8 cellular contexts compared by ENCODE assay signal in the genomic region with DNA sequence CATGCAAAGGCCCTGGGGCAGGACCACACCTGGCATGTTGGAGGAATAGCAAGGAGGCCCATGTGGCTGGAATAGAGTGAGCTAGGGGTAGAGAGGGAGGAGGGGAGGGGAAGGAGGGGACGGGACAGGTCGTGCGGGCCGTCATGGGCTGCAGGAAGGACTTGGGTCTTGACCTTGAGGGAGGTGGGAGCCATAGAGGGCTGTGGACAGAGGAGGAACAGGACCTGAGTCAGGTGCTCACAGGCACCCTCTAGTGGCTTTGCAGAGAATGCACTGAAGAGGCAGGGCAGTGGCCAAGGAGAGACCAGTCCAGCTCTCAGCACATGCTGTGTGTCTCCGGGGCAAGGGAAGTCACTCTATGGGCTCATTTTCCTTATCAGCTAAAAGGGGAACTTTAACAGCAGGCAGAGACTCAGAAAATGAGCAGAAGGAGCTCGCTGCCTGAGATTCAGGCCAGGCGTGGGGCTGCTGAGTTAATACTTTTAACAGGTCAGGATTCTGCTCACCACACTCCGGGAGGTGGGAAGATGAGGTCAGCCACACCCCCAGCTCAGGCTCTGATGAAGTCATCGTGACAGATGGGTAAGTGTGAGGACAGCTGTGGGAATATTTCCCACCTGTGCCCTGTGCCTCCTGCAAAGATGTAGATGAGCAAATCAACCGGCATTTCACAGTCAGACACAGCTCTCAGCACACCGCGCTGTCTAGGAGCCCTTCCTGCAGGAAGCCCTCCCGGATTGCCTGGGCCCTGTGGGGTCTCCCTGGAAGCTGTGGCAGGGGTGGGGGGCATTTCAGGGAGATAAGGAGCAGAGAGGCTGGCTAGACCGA. TPM values are rescaled to one million over a fixed set of nuclear protein-coding genes. Genes with fewer than 3 reads are reported as not detected.
DNase-seq lines count a peak whose midpoint lies in the region; ATAC-seq and TF ChIP-seq lines count a peak whose summit lies in the region.

No MANE protein-coding gene starts in this region.

- TF ChIP-seq RAD21 in Ishikawa (IDR thresholded peaks at IDR 0.05; ENCODE audit: low read depth), result peak; percentile 57

- WGBS in heart right ventricle, 2 donors, result 20 to 28% methylated on average over 14 of the region's 14 CpGs

- H3K4me3 ChIP-seq in heart right ventricle, result no peak overlapping the region

- H3K4me1 ChIP-seq in heart right ventricle, result peaks cover 7 to 52% (median 28%) of the 10 kb centered on the region in 9 donors

- no peaks in the 10 kb centered on the region for H3K27me3 Mint-ChIP-seq in activated naive CD8-positive, alpha-beta T cell treated with anti-CD3 and anti-CD28 coated beads for 36 hours

- ATAC-seq in heart right ventricle (peak; percentile 47 to 77 (median 64)), GM18867 (IDR thresholded peaks at IDR 0.05; ENCODE audit: unreplicated experiment) (no peak), HG02571 (IDR thresholded peaks at IDR 0.05; ENCODE audit: unreplicated experiment) (no peak)

- no peaks in the 10 kb centered on the region for H3K9me3 ChIP-seq in heart right ventricle

- no peaks in the 10 kb centered on the region for H3K36me3 Mint-ChIP-seq in activated naive CD8-positive, alpha-beta T cell treated with anti-CD3 and anti-CD28 coated beads for 36 hours

- peaks cover 13% of the 10 kb centered on the region for H3K4me1 Mint-ChIP-seq in activated naive CD8-positive, alpha-beta T cell treated with anti-CD3 and anti-CD28 coated beads for 36 hours

- TF ChIP-seq EP300 in Ishikawa (IDR thresholded peaks at IDR 0.05; ENCODE audit: borderline replicate concordance), result no peak

- no peaks in the 10 kb centered on the region for H3K36me3 ChIP-seq in heart right ventricle

- no peaks in the 10 kb centered on the region for H3K9me3 Mint-ChIP-seq in activated naive CD8-positive, alpha-beta T cell treated with anti-CD3 and anti-CD28 coated beads for 36 hours

- TF ChIP-seq CTCF in heart right ventricle (IDR thresholded peaks at IDR 0.05), result peak; percentile 51 to 91 (median 76)

- DNase-seq in DMS153 (lab: John Stamatoyannopoulos, UW) (peak; percentile 20), SIG-M5 (lab: John Stamatoyannopoulos, UW) (peak; percentile 35), heart right ventricle (peak; percentile 53 to 61), retina (peak; percentile 60)
- peak; percentile 55 for DNase-seq in activated naive CD8-positive, alpha-beta T cell treated with anti-CD3 and anti-CD28 coated beads for 36 hours

- peaks cover 0 to 5% (median 0%) of the 10 kb centered on the region in 7 donors for H3K27me3 ChIP-seq in heart right ventricle

- no peak overlapping the region for H3K27ac Mint-ChIP-seq in activated naive CD8-positive, alpha-beta T cell treated with anti-CD3 and anti-CD28 coated beads for 36 hours

- intact Hi-C loops in heart right ventricle (cut with DNase I), result loop anchor here in 1 of 10 donors (10.0 kb wide), 1 partner anchor 49 kb away; no protein-coding TSS in a partner anchor

- H3K4me3 Mint-ChIP-seq in activated naive CD8-positive, alpha-beta T cell treated with anti-CD3 and anti-CD28 coated beads for 36 hours, result no peak overlapping the region

- H3K27ac ChIP-seq in heart right ventricle, result peak overlapping the region in 1 of 10 donors; percentile 60

TF ChIP-seq in Ishikawa, 13 proteins besides CTCF, POLR2A, EP300 and RAD21:
- TF ChIP-seq NFIC (IDR thresholded peaks at IDR 0.05), result no peak
- no peak for TF ChIP-seq CEBPB (IDR thresholded peaks at IDR 0.05)
- TF ChIP-seq, protein P1, sequence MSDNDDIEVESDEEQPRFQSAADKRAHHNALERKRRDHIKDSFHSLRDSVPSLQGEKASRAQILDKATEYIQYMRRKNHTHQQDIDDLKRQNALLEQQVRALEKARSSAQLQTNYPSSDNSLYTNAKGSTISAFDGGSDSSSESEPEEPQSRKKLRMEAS (IDR thresholded peaks at IDR 0.05), result peak; percentile 55; the same call in 1 of the 2 replicates
- 0 out of 2 replicates have a peak, but pooled peaks have one; percentile 24 for TF ChIP-seq YY1 (IDR thresholded peaks at IDR 0.05; ENCODE audit: low read depth)
- no peak for TF ChIP-seq FOXM1 (IDR thresholded peaks at IDR 0.05; ENCODE audit: borderline replicate concordance, low read depth)
- TF ChIP-seq, protein P2, sequence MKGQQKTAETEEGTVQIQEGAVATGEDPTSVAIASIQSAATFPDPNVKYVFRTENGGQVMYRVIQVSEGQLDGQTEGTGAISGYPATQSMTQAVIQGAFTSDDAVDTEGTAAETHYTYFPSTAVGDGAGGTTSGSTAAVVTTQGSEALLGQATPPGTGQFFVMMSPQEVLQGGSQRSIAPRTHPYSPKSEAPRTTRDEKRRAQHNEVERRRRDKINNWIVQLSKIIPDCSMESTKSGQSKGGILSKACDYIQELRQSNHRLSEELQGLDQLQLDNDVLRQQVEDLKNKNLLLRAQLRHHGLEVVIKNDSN (IDR thresholded peaks at IDR 0.05), result peak; percentile 53
- TF ChIP-seq TCF12 (IDR thresholded peaks at IDR 0.05; ENCODE audit: low read depth), result no peak

RNA-seq across cellular contexts. Expression of a gene that starts 6.0 kb away (rescaled TPM):
- total RNA-seq in activated naive CD8-positive, alpha-beta T cell treated with anti-CD3 and anti-CD28 coated beads for 36 hours, result 10 to 100 TPM; 10.7 to 11.3 TPM
- total RNA-seq in heart right ventricle, result 10 to 100 TPM in 1 of 10 donors, 1 to 10 TPM in 9; 2.5 to 13.4 (median 6.1) TPM
- 1 to 10 TPM; 5.0 to 8.9 TPM for polyA plus RNA-seq in heart right ventricle

RNA-seq across cellular contexts. Expression of a gene that starts 36.8 kb away (rescaled TPM):
- total RNA-seq in activated naive CD8-positive, alpha-beta T cell treated with anti-CD3 and anti-CD28 coated beads for 36 hours, result 10 to 100 TPM; 59.2 to 65.8 TPM
- 10 to 100 TPM; 14.2 to 48.5 (median 21.1) TPM for total RNA-seq in heart right ventricle
- 100 to 1,000 TPM in 1 of 2 donors, 10 to 100 TPM in 1; 28.2 to 211 TPM for polyA plus RNA-seq in heart right ventricle

Comparison
In these comparisons a context has a peak if more than half of its experiments do, and no peak if none do; other contexts are left out.
1. ATAC-seq: peak in heart right ventricle (8 of 8); none in GM18867 (single experiment) and HG02571 (single experiment).
2. Peak in every context shown above with its lines, with median percentiles within 50 percentile points of each other: DNase-seq.